ENCODE assay signal across 1 cellular context in genomic region chr2:85354286-85355072, GRCh38.
TF ChIP-seq lines count a peak whose summit lies in the region.

Gene ELMOD3, plus strand, starts transcription at chr2:85354769. Its CDS starts 2,430 bp downstream, at chr2:85357199.
Gene RETSAT, minus strand, starts transcription at chr2:85354528. Its CDS starts 21 bp downstream, at chr2:85354507.

TF ChIP-seq in HepG2, 621 proteins besides CTCF, POLR2A, EP300 and RAD21 (continued from another document and continues in another):
- TF ChIP-seq TIGD3 (CRISPR knock-in tag; IDR thresholded peaks at IDR 0.05; ENCODE audit: borderline replicate concordance) = no peak; the same call in 1 of the 2 replicates
- TF ChIP-seq PITX1 (CRISPR knock-in tag; IDR thresholded peaks at IDR 0.05) = peak; percentile 67; the same call in 1 of the 2 replicates
- TF ChIP-seq STAG1 (CRISPR knock-in tag; IDR thresholded peaks at IDR 0.05) = peak; percentile 27; the same call in 1 of the 2 replicates
- peak; percentile 80; the same call in 1 of the 2 replicates for TF ChIP-seq AKNA (CRISPR knock-in tag; IDR thresholded peaks at IDR 0.05; ENCODE audit: borderline replicate concordance)
- TF ChIP-seq FOSL1 (CRISPR knock-in tag; IDR thresholded peaks at IDR 0.05; ENCODE audit: borderline replicate concordance) = no peak
- TF ChIP-seq MTERF4 (CRISPR knock-in tag; IDR thresholded peaks at IDR 0.05) = peak; percentile 88
- peak; percentile 72; the same call in 1 of the 2 replicates for TF ChIP-seq HOXA9 (CRISPR knock-in tag; IDR thresholded peaks at IDR 0.05; ENCODE audit: borderline replicate concordance)
- 0 out of 2 replicates have a peak, but pooled peaks have one; percentile 7 for TF ChIP-seq DZIP1 (CRISPR knock-in tag; IDR thresholded peaks at IDR 0.05)
- TF ChIP-seq RELA (CRISPR knock-in tag; IDR thresholded peaks at IDR 0.05) = peak; percentile 9
- TF ChIP-seq ZNF296 (CRISPR knock-in tag; conservative IDR thresholded peaks at IDR 0.05) = peak; percentile 9; the same call in 1 of the 2 replicates
- no peak for TF ChIP-seq ZNF234 (CRISPR knock-in tag; conservative IDR thresholded peaks at IDR 0.05)
- TF ChIP-seq KLF9 (CRISPR knock-in tag; IDR thresholded peaks at IDR 0.05; ENCODE audit: low read depth) = peak; percentile 58
- TF ChIP-seq SP2 (CRISPR knock-in tag; IDR thresholded peaks at IDR 0.05) = no peak
- peak; percentile 82 for TF ChIP-seq SUZ12 (IDR thresholded peaks at IDR 0.05; ENCODE audit: low read depth, low read length)
- no peak for TF ChIP-seq ADNP (CRISPR knock-in tag; IDR thresholded peaks at IDR 0.05)
- peak; percentile 90 for TF ChIP-seq SRY (CRISPR knock-in tag; IDR thresholded peaks at IDR 0.05)
- no peak for TF ChIP-seq KAT2B (IDR thresholded peaks at IDR 0.05; ENCODE audit: borderline replicate concordance, low read depth, low read length)
- TF ChIP-seq ZNF33B (CRISPR knock-in tag; IDR thresholded peaks at IDR 0.05) = peak; percentile 80; the same call in 1 of the 2 replicates
- TF ChIP-seq KLF6 (CRISPR knock-in tag; IDR thresholded peaks at IDR 0.05) = peak; percentile 79; the same call in 1 of the 2 replicates
- no peak for TF ChIP-seq ZNF382 (CRISPR knock-in tag; IDR thresholded peaks at IDR 0.05; ENCODE audit: borderline replicate concordance)
- TF ChIP-seq NAIF1 (CRISPR knock-in tag; IDR thresholded peaks at IDR 0.05; ENCODE audit: borderline replicate concordance) = peak; percentile 84; the same call in 1 of the 2 replicates
- no peak for TF ChIP-seq GMEB2 (CRISPR knock-in tag; IDR thresholded peaks at IDR 0.05; ENCODE audit: low read depth)
- TF ChIP-seq HDAC1 (CRISPR knock-in tag; IDR thresholded peaks at IDR 0.05) = peak; percentile 56
- peak; percentile 69; the same call in 1 of the 2 replicates for TF ChIP-seq HNRNPL (IDR thresholded peaks at IDR 0.05; ENCODE audit: low read depth, low read length)
- TF ChIP-seq TFE3 (CRISPR knock-in tag; IDR thresholded peaks at IDR 0.05) = peak; percentile 66
- 0 out of 2 replicates have a peak, but pooled peaks have one; percentile 87 for TF ChIP-seq ISX (CRISPR knock-in tag; conservative IDR thresholded peaks at IDR 0.05)
- no peak for TF ChIP-seq GPBP1L1 (CRISPR knock-in tag; IDR thresholded peaks at IDR 0.05)
- TF ChIP-seq PAWR (CRISPR knock-in tag; IDR thresholded peaks at IDR 0.05; ENCODE audit: borderline replicate concordance) = peak; percentile 96
- TF ChIP-seq KLF11 (CRISPR knock-in tag; IDR thresholded peaks at IDR 0.05) = peak; percentile 65; the same call in 1 of the 2 replicates
- TF ChIP-seq SP1 (IDR thresholded peaks at IDR 0.05) = no peak
- peak; percentile 37 for TF ChIP-seq SP1 (CRISPR knock-in tag; IDR thresholded peaks at IDR 0.05)
- peak; percentile 36; the same call in 1 of the 2 replicates for TF ChIP-seq DNMT3B (CRISPR knock-in tag; conservative IDR thresholded peaks at IDR 0.05)
- TF ChIP-seq GFI1 (CRISPR knock-in tag; IDR thresholded peaks at IDR 0.05; ENCODE audit: borderline replicate concordance) = peak; percentile 82
- no peak for TF ChIP-seq ZBTB46 (CRISPR knock-in tag; IDR thresholded peaks at IDR 0.05; ENCODE audit: borderline replicate concordance)
- peak; percentile 72; the same call in 1 of the 2 replicates for TF ChIP-seq SP4 (CRISPR knock-in tag; IDR thresholded peaks at IDR 0.05)
- no peak for TF ChIP-seq EZH2 (conservative IDR thresholded peaks at IDR 0.05; ENCODE audit: low read depth, low read length)
- no peak for TF ChIP-seq ZKSCAN8 (CRISPR knock-in tag; IDR thresholded peaks at IDR 0.05; ENCODE audit: borderline replicate concordance)
- peak; percentile 97; the same call in 1 of the 2 replicates for TF ChIP-seq IRF9 (CRISPR knock-in tag; IDR thresholded peaks at IDR 0.05; ENCODE audit: borderline replicate concordance)
- TF ChIP-seq MATR3 (CRISPR knock-in tag; IDR thresholded peaks at IDR 0.05) = no peak
- peak in 1 of 2 experiments; percentile 25; a peak in 1 of 4 replicates for TF ChIP-seq ATF4 (CRISPR knock-in tag; IDR thresholded peaks at IDR 0.05)
- TF ChIP-seq ZNF850 (CRISPR knock-in tag; conservative IDR thresholded peaks at IDR 0.05) = no peak
- TF ChIP-seq ZFP36L1 (CRISPR knock-in tag; IDR thresholded peaks at IDR 0.05) = 0 out of 2 replicates have a peak, but pooled peaks have one; percentile 21
